Comparison of ENCODE assay signal across 1 cellular context in the genomic region with DNA sequence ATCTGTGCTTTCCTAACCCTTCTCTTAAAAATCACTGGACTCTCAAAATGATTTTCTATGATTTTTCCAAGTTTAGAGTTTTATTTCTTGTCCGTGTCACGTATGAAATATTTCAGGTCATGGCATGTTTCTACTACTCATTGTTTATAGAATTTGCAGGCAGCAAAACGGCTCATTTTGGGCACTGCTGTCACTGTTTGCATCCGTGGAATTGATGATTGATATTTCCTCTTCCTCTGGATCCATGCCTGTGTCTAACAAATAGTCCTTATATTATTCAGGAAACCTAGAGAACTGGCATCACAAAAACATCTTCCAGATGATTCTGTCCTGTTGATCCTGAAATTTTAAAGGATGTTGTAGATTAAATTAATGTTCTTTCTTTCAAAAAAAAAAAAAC.
TF ChIP-seq lines count a peak whose summit lies in the region.

No MANE protein-coding gene starts in this region.

TF ChIP-seq in HepG2, 621 proteins besides CTCF, POLR2A, EP300 and RAD21:
- TF ChIP-seq, protein P1, sequence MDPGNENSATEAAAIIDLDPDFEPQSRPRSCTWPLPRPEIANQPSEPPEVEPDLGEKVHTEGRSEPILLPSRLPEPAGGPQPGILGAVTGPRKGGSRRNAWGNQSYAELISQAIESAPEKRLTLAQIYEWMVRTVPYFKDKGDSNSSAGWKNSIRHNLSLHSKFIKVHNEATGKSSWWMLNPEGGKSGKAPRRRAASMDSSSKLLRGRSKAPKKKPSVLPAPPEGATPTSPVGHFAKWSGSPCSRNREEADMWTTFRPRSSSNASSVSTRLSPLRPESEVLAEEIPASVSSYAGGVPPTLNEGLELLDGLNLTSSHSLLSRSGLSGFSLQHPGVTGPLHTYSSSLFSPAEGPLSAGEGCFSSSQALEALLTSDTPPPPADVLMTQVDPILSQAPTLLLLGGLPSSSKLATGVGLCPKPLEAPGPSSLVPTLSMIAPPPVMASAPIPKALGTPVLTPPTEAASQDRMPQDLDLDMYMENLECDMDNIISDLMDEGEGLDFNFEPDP (CRISPR knock-in tag; conservative IDR thresholded peaks at IDR 0.05): no peak
- TF ChIP-seq ZNF841 (CRISPR knock-in tag; IDR thresholded peaks at IDR 0.05; ENCODE audit: borderline replicate concordance) (no peak), SP5 (CRISPR knock-in tag; IDR thresholded peaks at IDR 0.05; ENCODE audit: borderline replicate concordance, low read depth) (no peak), ZMYM2 (CRISPR knock-in tag; IDR thresholded peaks at IDR 0.05) (no peak), NR2C2 (CRISPR knock-in tag; IDR thresholded peaks at IDR 0.05; ENCODE audit: borderline replicate concordance) (no peak), ZNF703 (CRISPR knock-in tag; IDR thresholded peaks at IDR 0.05; ENCODE audit: borderline replicate concordance) (no peak), FIP1L1 (IDR thresholded peaks at IDR 0.05; ENCODE audit: borderline replicate concordance, insufficient read depth, low read depth, low read length) (no peak)
- TF ChIP-seq, protein P2, sequence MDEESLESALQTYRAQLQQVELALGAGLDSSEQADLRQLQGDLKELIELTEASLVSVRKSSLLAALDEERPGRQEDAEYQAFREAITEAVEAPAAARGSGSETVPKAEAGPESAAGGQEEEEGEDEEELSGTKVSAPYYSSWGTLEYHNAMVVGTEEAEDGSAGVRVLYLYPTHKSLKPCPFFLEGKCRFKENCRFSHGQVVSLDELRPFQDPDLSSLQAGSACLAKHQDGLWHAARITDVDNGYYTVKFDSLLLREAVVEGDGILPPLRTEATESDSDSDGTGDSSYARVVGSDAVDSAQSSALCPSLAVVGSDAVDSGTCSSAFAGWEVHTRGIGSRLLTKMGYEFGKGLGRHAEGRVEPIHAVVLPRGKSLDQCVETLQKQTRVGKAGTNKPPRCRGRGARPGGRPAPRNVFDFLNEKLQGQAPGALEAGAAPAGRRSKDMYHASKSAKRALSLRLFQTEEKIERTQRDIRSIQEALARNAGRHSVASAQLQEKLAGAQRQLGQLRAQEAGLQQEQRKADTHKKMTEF (CRISPR knock-in tag; IDR thresholded peaks at IDR 0.05): no peak
